ENCODE assay signal across 8 cellular contexts in genomic region chr6:16591681-16592549, GRCh38.
A peak's percentile ranks its signal among the peaks of the same experiment; 100 is the strongest.
DNase-seq lines count a peak whose midpoint lies in the region; ATAC-seq and TF ChIP-seq lines count a peak whose summit lies in the region.

No MANE protein-coding gene starts in this region.

- DNase-seq in activated CD4-positive, alpha-beta memory T cell treated with anti-CD3 and anti-CD28 coated beads for 36 hours, result peak; percentile 72
- no peak for DNase-seq in activated CD4-positive, alpha-beta memory T cell treated with anti-CD3 and anti-CD28 coated beads, Interleukin-2, amount 10 ng/mL, durations not matched to agents 7 days and 5 days
- peak; percentile 77 for DNase-seq in stimulated activated naive B cell treated with anti-CD40 and anti-IgM and Interleukin-4, amounts not matched to agents 10 μg/mL and 1 μg/mL and 100 μg/mL, for 72 hours
- DNase-seq in mesenteric fat pad (ENCODE audit: low spot score), result no peak
- no peak for DNase-seq in DMS114 treated with DMSO at 0.1 percent for 48 hours (lab: John Stamatoyannopoulos, UW; ENCODE audit: unreplicated experiment)
- DNase-seq in GM03348 (ENCODE audit: low spot score), result no peak

- H2AFZ ChIP-seq in OCI-LY3 (ENCODE audit: low read depth, low read length), result no peak overlapping the region

- no peaks in the 10 kb centered on the region for H3K36me3 ChIP-seq in OCI-LY3 (replicated peaks; ENCODE audit: low read depth, low read length)

- CTCF ChIA-PET in activated CD4-positive, alpha-beta memory T cell treated with anti-CD3 and anti-CD28 coated beads for 36 hours (lab: Charles Lee), result interaction anchor here (0.7 to 2.7 kb wide), 9 partner anchors 9 to 275 kb away, joined by 3 to 15 read pairs (median 4); no protein-coding TSS in a partner anchor
- CTCF ChIA-PET in activated CD4-positive, alpha-beta memory T cell treated with anti-CD3 and anti-CD28 coated beads, Interleukin-2, amount 10 ng/mL, durations not matched to agents 7 days and 5 days (lab: Charles Lee), result interaction anchor here (1.6 kb wide), 1 partner anchor 8 kb away, joined by 6 read pairs; no protein-coding TSS in a partner anchor

- H3K27me3 ChIP-seq in OCI-LY3 (ENCODE audit: low read depth, low read length), result peaks cover 55% of the 10 kb centered on the region

- peaks cover 17% of the 10 kb centered on the region for H3K36me3 Mint-ChIP-seq in activated CD4-positive, alpha-beta memory T cell treated with anti-CD3 and anti-CD28 coated beads for 36 hours
- peaks cover 35% of the 10 kb centered on the region for H3K36me3 Mint-ChIP-seq in activated CD4-positive, alpha-beta memory T cell treated with anti-CD3 and anti-CD28 coated beads, Interleukin-2, amount 10 ng/mL, durations not matched to agents 7 days and 5 days (ENCODE audit: low read depth)
- H3K36me3 Mint-ChIP-seq in stimulated activated naive B cell treated with anti-CD40 and anti-IgM and Interleukin-4, amounts not matched to agents 10 μg/mL and 1 μg/mL and 100 μg/mL, for 72 hours, result peaks cover 34 to 50% of the 10 kb centered on the region in 2 donors

- H3K9ac ChIP-seq in OCI-LY3 (ENCODE audit: low read length), result no peak overlapping the region

- H3K27ac Mint-ChIP-seq in activated CD4-positive, alpha-beta memory T cell treated with anti-CD3 and anti-CD28 coated beads for 36 hours, result peak overlapping the region; percentile 78
- H3K27ac Mint-ChIP-seq in activated CD4-positive, alpha-beta memory T cell treated with anti-CD3 and anti-CD28 coated beads, Interleukin-2, amount 10 ng/mL, durations not matched to agents 7 days and 5 days, result no peak overlapping the region
- peak overlapping the region; percentile 96 for H3K27ac Mint-ChIP-seq in stimulated activated naive B cell treated with anti-CD40 and anti-IgM and Interleukin-4, amounts not matched to agents 10 μg/mL and 1 μg/mL and 100 μg/mL, for 72 hours

- peak overlapping the region; percentile 28; the same call in 1 of the 2 replicates for H3K4me3 ChIP-seq in OCI-LY3 (ENCODE audit: low read length)

- peaks cover 1% of the 10 kb centered on the region; the same call in 1 of the 2 replicates for H4K20me1 ChIP-seq in OCI-LY3 (ENCODE audit: insufficient read depth, low read length)

- no peaks in the 10 kb centered on the region for H3K79me2 ChIP-seq in OCI-LY3 (ENCODE audit: low read length)

- intact Hi-C loops in activated CD4-positive, alpha-beta memory T cell treated with anti-CD3 and anti-CD28 coated beads for 36 hours (cut with micrococcal nuclease), result loop anchor here (1.0 to 10.0 kb wide), 11 partner anchors 10 to 363 kb away; no protein-coding TSS in a partner anchor

- no peak overlapping the region for H3K27ac ChIP-seq in OCI-LY3 (ENCODE audit: low read length)

- no peaks in the 10 kb centered on the region for H3K9me3 ChIP-seq in OCI-LY3 (ENCODE audit: insufficient read depth, low read length)

- H3K4me1 ChIP-seq in OCI-LY3 (ENCODE audit: low read length), result peaks cover 13% of the 10 kb centered on the region

- POLR2A ChIA-PET in activated CD4-positive, alpha-beta memory T cell treated with anti-CD3 and anti-CD28 coated beads for 36 hours (lab: Charles Lee), result interaction anchor here (0.9 to 2.5 kb wide), 20 partner anchors 9 to 171 kb away, joined by 3 to 13 read pairs (median 5); partner anchors contain the start of gene ATXN1
- POLR2A ChIA-PET in activated CD4-positive, alpha-beta memory T cell treated with anti-CD3 and anti-CD28 coated beads, Interleukin-2, amount 10 ng/mL, durations not matched to agents 7 days and 5 days (lab: Charles Lee), result interaction anchor here (1.1 to 1.2 kb wide), 2 partner anchors 9 to 63 kb away, joined by 3 read pairs; no protein-coding TSS in a partner anchor

- peaks cover 6% of the 10 kb centered on the region for H3K9me3 Mint-ChIP-seq in activated CD4-positive, alpha-beta memory T cell treated with anti-CD3 and anti-CD28 coated beads for 36 hours
- H3K9me3 Mint-ChIP-seq in activated CD4-positive, alpha-beta memory T cell treated with anti-CD3 and anti-CD28 coated beads, Interleukin-2, amount 10 ng/mL, durations not matched to agents 7 days and 5 days, result no peaks in the 10 kb centered on the region
- peaks cover 6 to 9% of the 10 kb centered on the region in 2 donors for H3K9me3 Mint-ChIP-seq in stimulated activated naive B cell treated with anti-CD40 and anti-IgM and Interleukin-4, amounts not matched to agents 10 μg/mL and 1 μg/mL and 100 μg/mL, for 72 hours

- no peak for TF ChIP-seq CTCF in OCI-LY3 (IDR thresholded peaks at IDR 0.05; ENCODE audit: low read depth, low read length)

- ATAC-seq in HG02759 (IDR thresholded peaks at IDR 0.05; ENCODE audit: unreplicated experiment), result peak; percentile 86
- peak; percentile 87 to 88 for ATAC-seq in stimulated activated naive B cell treated with anti-CD40 and anti-IgM and Interleukin-4, amounts not matched to agents 10 μg/mL and 1 μg/mL and 100 μg/mL, for 72 hours (replicated peaks)

- peak overlapping the region; percentile 39 for H3K4me3 Mint-ChIP-seq in activated CD4-positive, alpha-beta memory T cell treated with anti-CD3 and anti-CD28 coated beads for 36 hours
- H3K4me3 Mint-ChIP-seq in activated CD4-positive, alpha-beta memory T cell treated with anti-CD3 and anti-CD28 coated beads, Interleukin-2, amount 10 ng/mL, durations not matched to agents 7 days and 5 days, result no peak overlapping the region
- H3K4me3 Mint-ChIP-seq in stimulated activated naive B cell treated with anti-CD40 and anti-IgM and Interleukin-4, amounts not matched to agents 10 μg/mL and 1 μg/mL and 100 μg/mL, for 72 hours, result peak overlapping the region; percentile 57 to 66

- H3K4me1 Mint-ChIP-seq in activated CD4-positive, alpha-beta memory T cell treated with anti-CD3 and anti-CD28 coated beads for 36 hours (ENCODE audit: low read depth), result peaks cover 42% of the 10 kb centered on the region
- H3K4me1 Mint-ChIP-seq in activated CD4-positive, alpha-beta memory T cell treated with anti-CD3 and anti-CD28 coated beads, Interleukin-2, amount 10 ng/mL, durations not matched to agents 7 days and 5 days, result peaks cover 24% of the 10 kb centered on the region
- H3K4me1 Mint-ChIP-seq in stimulated activated naive B cell treated with anti-CD40 and anti-IgM and Interleukin-4, amounts not matched to agents 10 μg/mL and 1 μg/mL and 100 μg/mL, for 72 hours, result peaks cover 38 to 57% of the 10 kb centered on the region in 2 donors

- peak overlapping the region; percentile 66 for H3K4me2 ChIP-seq in OCI-LY3 (ENCODE audit: low read length)

- H3K27me3 Mint-ChIP-seq in activated CD4-positive, alpha-beta memory T cell treated with anti-CD3 and anti-CD28 coated beads for 36 hours, result no peaks in the 10 kb centered on the region
- H3K27me3 Mint-ChIP-seq in activated CD4-positive, alpha-beta memory T cell treated with anti-CD3 and anti-CD28 coated beads, Interleukin-2, amount 10 ng/mL, durations not matched to agents 7 days and 5 days, result no peaks in the 10 kb centered on the region
- H3K27me3 Mint-ChIP-seq in stimulated activated naive B cell treated with anti-CD40 and anti-IgM and Interleukin-4, amounts not matched to agents 10 μg/mL and 1 μg/mL and 100 μg/mL, for 72 hours, result no peaks in the 10 kb centered on the region

Comparison
In these comparisons a context has a peak if more than half of its experiments do, and no peak if none do; other contexts are left out.
1. DNase-seq: peak in activated CD4-positive, alpha-beta memory T cell treated with anti-CD3 and anti-CD28 coated beads for 36 hours (single experiment) and stimulated activated naive B cell treated with anti-CD40 and anti-IgM and Interleukin-4, amounts not matched to agents 10 μg/mL and 1 μg/mL and 100 μg/mL, for 72 hours (single experiment); none in activated CD4-positive, alpha-beta memory T cell treated with anti-CD3 and anti-CD28 coated beads, Interleukin-2, amount 10 ng/mL, durations not matched to agents 7 days and 5 days (single experiment), mesenteric fat pad (single experiment), DMS114 treated with DMSO at 0.1 percent for 48 hours (single experiment) and GM03348 (single experiment).